Comparison of ENCODE assay signal across 1 cellular context in the genomic region with DNA sequence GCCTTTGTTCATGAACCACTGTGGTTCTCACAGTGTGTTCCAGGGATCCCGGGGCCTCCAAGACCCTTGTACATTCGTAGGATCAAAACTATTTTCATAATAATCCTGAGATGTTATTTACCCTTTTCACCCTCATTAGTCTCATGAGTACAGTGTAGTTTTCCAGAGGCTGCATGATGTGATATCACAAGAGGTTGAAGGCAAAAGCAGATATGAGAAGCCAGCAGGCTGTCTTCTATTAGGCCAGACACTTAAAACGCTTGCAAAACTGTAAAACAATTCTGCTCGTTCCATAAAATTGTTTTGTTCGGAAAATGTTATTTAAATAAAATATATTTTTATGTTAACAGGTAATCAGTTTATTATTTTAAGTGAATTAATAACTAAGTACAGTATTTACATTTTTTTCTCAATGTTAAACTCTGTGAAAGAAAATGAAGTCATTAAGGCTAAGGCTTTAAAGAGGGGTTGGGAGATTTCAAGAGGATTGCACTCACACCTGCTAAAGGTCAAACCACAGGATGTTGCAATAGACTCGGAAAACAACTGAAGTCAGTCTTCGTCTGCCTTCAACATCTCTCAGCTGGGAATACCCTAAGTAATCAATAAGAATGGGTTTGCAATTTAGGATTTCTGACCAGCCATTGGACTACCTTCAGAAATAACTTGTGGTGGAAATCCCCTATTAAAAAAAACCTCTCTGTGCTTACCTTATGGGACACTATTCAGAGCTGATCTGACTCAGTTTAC.
TF ChIP-seq lines count a peak whose summit lies in the region.

No MANE protein-coding gene starts in this region.

TF ChIP-seq in HepG2, 621 proteins besides CTCF, POLR2A, EP300 and RAD21 (continued from another document and continues in another):
- TF ChIP-seq FOXP4 (CRISPR knock-in tag; IDR thresholded peaks at IDR 0.05): peak; percentile 61; the same call in 1 of the 2 replicates
- no peak for TF ChIP-seq ZNF136 (CRISPR knock-in tag; IDR thresholded peaks at IDR 0.05; ENCODE audit: low read depth)
- TF ChIP-seq ZNF589 (CRISPR knock-in tag; conservative IDR thresholded peaks at IDR 0.05): no peak
- no peak for TF ChIP-seq NRL (CRISPR knock-in tag; IDR thresholded peaks at IDR 0.05; ENCODE audit: borderline replicate concordance)
- TF ChIP-seq, protein P1, sequence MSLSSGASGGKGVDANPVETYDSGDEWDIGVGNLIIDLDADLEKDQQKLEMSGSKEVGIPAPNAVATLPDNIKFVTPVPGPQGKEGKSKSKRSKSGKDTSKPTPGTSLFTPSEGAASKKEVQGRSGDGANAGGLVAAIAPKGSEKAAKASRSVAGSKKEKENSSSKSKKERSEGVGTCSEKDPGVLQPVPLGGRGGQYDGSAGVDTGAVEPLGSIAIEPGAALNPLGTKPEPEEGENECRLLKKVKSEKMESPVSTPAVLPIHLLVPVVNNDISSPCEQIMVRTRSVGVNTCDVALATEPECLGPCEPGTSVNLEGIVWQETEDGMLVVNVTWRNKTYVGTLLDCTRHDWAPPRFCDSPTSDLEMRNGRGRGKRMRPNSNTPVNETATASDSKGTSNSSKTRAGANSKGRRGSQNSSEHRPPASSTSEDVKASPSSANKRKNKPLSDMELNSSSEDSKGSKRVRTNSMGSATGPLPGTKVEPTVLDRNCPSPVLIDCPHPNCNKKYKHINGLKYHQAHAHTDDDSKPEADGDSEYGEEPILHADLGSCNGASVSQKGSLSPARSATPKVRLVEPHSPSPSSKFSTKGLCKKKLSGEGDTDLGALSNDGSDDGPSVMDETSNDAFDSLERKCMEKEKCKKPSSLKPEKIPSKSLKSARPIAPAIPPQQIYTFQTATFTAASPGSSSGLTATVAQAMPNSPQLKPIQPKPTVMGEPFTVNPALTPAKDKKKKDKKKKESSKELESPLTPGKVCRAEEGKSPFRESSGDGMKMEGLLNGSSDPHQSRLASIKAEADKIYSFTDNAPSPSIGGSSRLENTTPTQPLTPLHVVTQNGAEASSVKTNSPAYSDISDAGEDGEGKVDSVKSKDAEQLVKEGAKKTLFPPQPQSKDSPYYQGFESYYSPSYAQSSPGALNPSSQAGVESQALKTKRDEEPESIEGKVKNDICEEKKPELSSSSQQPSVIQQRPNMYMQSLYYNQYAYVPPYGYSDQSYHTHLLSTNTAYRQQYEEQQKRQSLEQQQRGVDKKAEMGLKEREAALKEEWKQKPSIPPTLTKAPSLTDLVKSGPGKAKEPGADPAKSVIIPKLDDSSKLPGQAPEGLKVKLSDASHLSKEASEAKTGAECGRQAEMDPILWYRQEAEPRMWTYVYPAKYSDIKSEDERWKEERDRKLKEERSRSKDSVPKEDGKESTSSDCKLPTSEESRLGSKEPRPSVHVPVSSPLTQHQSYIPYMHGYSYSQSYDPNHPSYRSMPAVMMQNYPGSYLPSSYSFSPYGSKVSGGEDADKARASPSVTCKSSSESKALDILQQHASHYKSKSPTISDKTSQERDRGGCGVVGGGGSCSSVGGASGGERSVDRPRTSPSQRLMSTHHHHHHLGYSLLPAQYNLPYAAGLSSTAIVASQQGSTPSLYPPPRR (CRISPR knock-in tag; IDR thresholded peaks at IDR 0.05; ENCODE audit: borderline replicate concordance): peak; percentile 67; the same call in 1 of the 2 replicates
- TF ChIP-seq NR2C2 (CRISPR knock-in tag; IDR thresholded peaks at IDR 0.05; ENCODE audit: borderline replicate concordance): peak; percentile 78
- 0 out of 2 replicates have a peak, but pooled peaks have one; percentile 16 for TF ChIP-seq ZNF12 (CRISPR knock-in tag; IDR thresholded peaks at IDR 0.05)
- no peak for TF ChIP-seq IRF1 (CRISPR knock-in tag; IDR thresholded peaks at IDR 0.05; ENCODE audit: low read depth)
- no peak for TF ChIP-seq TBP (CRISPR knock-in tag; IDR thresholded peaks at IDR 0.05)
- no peak for TF ChIP-seq ARNTL (CRISPR knock-in tag; IDR thresholded peaks at IDR 0.05)
- peak; percentile 76; the same call in 1 of the 2 replicates for TF ChIP-seq SOX5 (CRISPR knock-in tag; IDR thresholded peaks at IDR 0.05; ENCODE audit: borderline replicate concordance)
- TF ChIP-seq CBFB (CRISPR knock-in tag; IDR thresholded peaks at IDR 0.05): peak; percentile 100
- peak; percentile 52; the same call in 1 of the 2 replicates for TF ChIP-seq SP5 (CRISPR knock-in tag; IDR thresholded peaks at IDR 0.05; ENCODE audit: borderline replicate concordance, low read depth)
- TF ChIP-seq LCORL (IDR thresholded peaks at IDR 0.05): no peak
- peak; percentile 35; the same call in 1 of the 2 replicates for TF ChIP-seq LCORL (CRISPR knock-in tag; IDR thresholded peaks at IDR 0.05)
- peak; percentile 32; the same call in 1 of the 2 replicates for TF ChIP-seq SMC3 (IDR thresholded peaks at IDR 0.05; ENCODE audit: low read length)
- TF ChIP-seq ZNF816 (CRISPR knock-in tag; IDR thresholded peaks at IDR 0.05; ENCODE audit: borderline replicate concordance): no peak
- TF ChIP-seq FOXA1 (IDR thresholded peaks at IDR 0.05): no peak
- peak; percentile 34; the same call in 1 of the 2 replicates for TF ChIP-seq FOXA1 (CRISPR knock-in tag; IDR thresholded peaks at IDR 0.05)
- TF ChIP-seq NFIC (IDR thresholded peaks at IDR 0.05; ENCODE audit: low read length): peak; percentile 47; the same call in 1 of the 2 replicates
- peak; percentile 52; the same call in 1 of the 2 replicates for TF ChIP-seq ELF3 (CRISPR knock-in tag; IDR thresholded peaks at IDR 0.05)
- no peak for TF ChIP-seq ZNF747 (CRISPR knock-in tag; IDR thresholded peaks at IDR 0.05; ENCODE audit: borderline replicate concordance)
- TF ChIP-seq ARID5B (CRISPR knock-in tag; IDR thresholded peaks at IDR 0.05): peak; percentile 94
- TF ChIP-seq HOXA3 (CRISPR knock-in tag; IDR thresholded peaks at IDR 0.05): peak; percentile 22; the same call in 1 of the 2 replicates
- 0 out of 4 replicates have a peak, but pooled peaks of 1 of the 2 experiments have one; percentile 19 for TF ChIP-seq KLF16 (CRISPR knock-in tag; IDR thresholded peaks at IDR 0.05)
- TF ChIP-seq ZNF619 (CRISPR knock-in tag; IDR thresholded peaks at IDR 0.05): no peak
- TF ChIP-seq, protein P2, sequence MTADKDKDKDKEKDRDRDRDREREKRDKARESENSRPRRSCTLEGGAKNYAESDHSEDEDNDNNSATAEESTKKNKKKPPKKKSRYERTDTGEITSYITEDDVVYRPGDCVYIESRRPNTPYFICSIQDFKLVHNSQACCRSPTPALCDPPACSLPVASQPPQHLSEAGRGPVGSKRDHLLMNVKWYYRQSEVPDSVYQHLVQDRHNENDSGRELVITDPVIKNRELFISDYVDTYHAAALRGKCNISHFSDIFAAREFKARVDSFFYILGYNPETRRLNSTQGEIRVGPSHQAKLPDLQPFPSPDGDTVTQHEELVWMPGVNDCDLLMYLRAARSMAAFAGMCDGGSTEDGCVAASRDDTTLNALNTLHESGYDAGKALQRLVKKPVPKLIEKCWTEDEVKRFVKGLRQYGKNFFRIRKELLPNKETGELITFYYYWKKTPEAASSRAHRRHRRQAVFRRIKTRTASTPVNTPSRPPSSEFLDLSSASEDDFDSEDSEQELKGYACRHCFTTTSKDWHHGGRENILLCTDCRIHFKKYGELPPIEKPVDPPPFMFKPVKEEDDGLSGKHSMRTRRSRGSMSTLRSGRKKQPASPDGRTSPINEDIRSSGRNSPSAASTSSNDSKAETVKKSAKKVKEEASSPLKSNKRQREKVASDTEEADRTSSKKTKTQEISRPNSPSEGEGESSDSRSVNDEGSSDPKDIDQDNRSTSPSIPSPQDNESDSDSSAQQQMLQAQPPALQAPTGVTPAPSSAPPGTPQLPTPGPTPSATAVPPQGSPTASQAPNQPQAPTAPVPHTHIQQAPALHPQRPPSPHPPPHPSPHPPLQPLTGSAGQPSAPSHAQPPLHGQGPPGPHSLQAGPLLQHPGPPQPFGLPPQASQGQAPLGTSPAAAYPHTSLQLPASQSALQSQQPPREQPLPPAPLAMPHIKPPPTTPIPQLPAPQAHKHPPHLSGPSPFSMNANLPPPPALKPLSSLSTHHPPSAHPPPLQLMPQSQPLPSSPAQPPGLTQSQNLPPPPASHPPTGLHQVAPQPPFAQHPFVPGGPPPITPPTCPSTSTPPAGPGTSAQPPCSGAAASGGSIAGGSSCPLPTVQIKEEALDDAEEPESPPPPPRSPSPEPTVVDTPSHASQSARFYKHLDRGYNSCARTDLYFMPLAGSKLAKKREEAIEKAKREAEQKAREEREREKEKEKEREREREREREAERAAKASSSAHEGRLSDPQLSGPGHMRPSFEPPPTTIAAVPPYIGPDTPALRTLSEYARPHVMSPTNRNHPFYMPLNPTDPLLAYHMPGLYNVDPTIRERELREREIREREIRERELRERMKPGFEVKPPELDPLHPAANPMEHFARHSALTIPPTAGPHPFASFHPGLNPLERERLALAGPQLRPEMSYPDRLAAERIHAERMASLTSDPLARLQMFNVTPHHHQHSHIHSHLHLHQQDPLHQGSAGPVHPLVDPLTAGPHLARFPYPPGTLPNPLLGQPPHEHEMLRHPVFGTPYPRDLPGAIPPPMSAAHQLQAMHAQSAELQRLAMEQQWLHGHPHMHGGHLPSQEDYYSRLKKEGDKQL (CRISPR knock-in tag; IDR thresholded peaks at IDR 0.05; ENCODE audit: low read depth): peak; percentile 64; the same call in 1 of the 2 replicates
- TF ChIP-seq, protein P3, sequence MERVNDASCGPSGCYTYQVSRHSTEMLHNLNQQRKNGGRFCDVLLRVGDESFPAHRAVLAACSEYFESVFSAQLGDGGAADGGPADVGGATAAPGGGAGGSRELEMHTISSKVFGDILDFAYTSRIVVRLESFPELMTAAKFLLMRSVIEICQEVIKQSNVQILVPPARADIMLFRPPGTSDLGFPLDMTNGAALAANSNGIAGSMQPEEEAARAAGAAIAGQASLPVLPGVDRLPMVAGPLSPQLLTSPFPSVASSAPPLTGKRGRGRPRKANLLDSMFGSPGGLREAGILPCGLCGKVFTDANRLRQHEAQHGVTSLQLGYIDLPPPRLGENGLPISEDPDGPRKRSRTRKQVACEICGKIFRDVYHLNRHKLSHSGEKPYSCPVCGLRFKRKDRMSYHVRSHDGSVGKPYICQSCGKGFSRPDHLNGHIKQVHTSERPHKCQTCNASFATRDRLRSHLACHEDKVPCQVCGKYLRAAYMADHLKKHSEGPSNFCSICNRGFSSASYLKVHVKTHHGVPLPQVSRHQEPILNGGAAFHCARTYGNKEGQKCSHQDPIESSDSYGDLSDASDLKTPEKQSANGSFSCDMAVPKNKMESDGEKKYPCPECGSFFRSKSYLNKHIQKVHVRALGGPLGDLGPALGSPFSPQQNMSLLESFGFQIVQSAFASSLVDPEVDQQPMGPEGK (CRISPR knock-in tag; IDR thresholded peaks at IDR 0.05): 0 out of 2 replicates have a peak, but pooled peaks have one; percentile 22
- TF ChIP-seq SIX1 (CRISPR knock-in tag; IDR thresholded peaks at IDR 0.05; ENCODE audit: borderline replicate concordance): 0 out of 2 replicates have a peak, but pooled peaks have one; percentile 17
- no peak for TF ChIP-seq ZNF124 (CRISPR knock-in tag; IDR thresholded peaks at IDR 0.05)
- TF ChIP-seq NR2F1 (CRISPR knock-in tag; IDR thresholded peaks at IDR 0.05): peak; percentile 98
- no peak for TF ChIP-seq ZC3H4 (CRISPR knock-in tag; IDR thresholded peaks at IDR 0.05; ENCODE audit: borderline replicate concordance)
- TF ChIP-seq FOXO1 (CRISPR knock-in tag; IDR thresholded peaks at IDR 0.05): peak; percentile 83
- no peak for TF ChIP-seq ZNF790 (CRISPR knock-in tag; IDR thresholded peaks at IDR 0.05; ENCODE audit: borderline replicate concordance)
- no peak for TF ChIP-seq FLYWCH1 (CRISPR knock-in tag; IDR thresholded peaks at IDR 0.05)
- no peak for TF ChIP-seq RELA (CRISPR knock-in tag; IDR thresholded peaks at IDR 0.05)
